23 cellular contexts compared by ENCODE assay signal in genomic region chr9:96067004-96067403, GRCh38.
A peak's percentile ranks its signal among the peaks of the same experiment; 100 is the strongest.
DNase-seq lines count a peak whose midpoint lies in the region; ATAC-seq and TF ChIP-seq lines count a peak whose summit lies in the region.
"Had no signal": no experiment of that assay in that cellular context is flagged by ENCODE, and none has a peak within 500 bp of the region (broad histone marks: within the 10 kb centered on the region; RNA-seq: fewer than 3 reads in every experiment).

No MANE protein-coding gene starts in this region.

- H3K27ac ChIP-seq in right lobe of liver = no peak overlapping the region
- peak overlapping the region in 3 of 4 donors; percentile 23 to 59 (median 41) for H3K27ac ChIP-seq in transverse colon
- H3K27ac ChIP-seq in smooth muscle cell (ENCODE audit: low read depth) = no peak overlapping the region
- no peak overlapping the region for H3K27ac ChIP-seq in caudate nucleus (ENCODE audit: low read depth, low read length)

- WGBS in right lobe of liver (ENCODE audit: insufficient coverage, low coverage, low lambda C conversion rate, missing lambda C conversion rate) = 80% methylated on average over 3 of the region's 7 CpGs
- WGBS in transverse colon (ENCODE audit: low coverage in 1 of 2), 2 donors = 73 to 90% methylated on average over 4 to 7 of the region's 7 CpGs
- 87% methylated on average over 7 of the region's 7 CpGs for WGBS in smooth muscle cell (ENCODE audit: low lambda C conversion rate)

- H3K9me3 ChIP-seq in right lobe of liver (no peaks in the 10 kb centered on the region), transverse colon (no peaks in the 10 kb centered on the region), smooth muscle cell (replicated peaks; ENCODE audit: low read depth) (no peaks in the 10 kb centered on the region)
- H3K9me3 ChIP-seq: mucosa of descending colon had no signal

- no peaks in the 10 kb centered on the region for H3K9me3 Mint-ChIP-seq in T-helper 2 cell treated with Interferon-gamma antibody and Interleukin-4, amounts not matched to agents 5 μg/mL and 100 μg/mL, for 36 hours
- H3K9me3 Mint-ChIP-seq: activated CD4-positive, alpha-beta memory T cell treated with anti-CD3 and anti-CD28 coated beads for 36 hours; activated naive CD8-positive, alpha-beta T cell treated with anti-CD3 and anti-CD28 coated beads, Interleukin-2, amount 50 U/mL, for 24 hours; neural crest cell; stimulated activated memory B cell treated with anti-CD40 and anti-IgM and Interleukin-4, amounts not matched to agents 10 μg/mL and 1 μg/mL and 100 μg/mL, for 72 hours had no signal

- TF ChIP-seq CTCF in fibroblast of mammary gland (conservative IDR thresholded peaks at IDR 0.05; ENCODE audit: control insufficient read depth, insufficient read depth, low read depth, low read length) (no peak), right lobe of liver (IDR thresholded peaks at IDR 0.05) (no peak), transverse colon (IDR thresholded peaks at IDR 0.05) (no peak), smooth muscle cell (IDR thresholded peaks at IDR 0.05; ENCODE audit: borderline replicate concordance, insufficient read depth, poor library complexity, severe bottlenecking) (no peak)

- H3K9ac ChIP-seq in smooth muscle cell (ENCODE audit: low read depth) = no peak overlapping the region

- peaks cover 6% of the 10 kb centered on the region for H3F3A ChIP-seq in smooth muscle cell (ENCODE audit: low read depth)

- H4K20me1 ChIP-seq in smooth muscle cell (ENCODE audit: low read depth) = no peaks in the 10 kb centered on the region

- H3K36me3 ChIP-seq in right lobe of liver (no peaks in the 10 kb centered on the region), transverse colon (no peaks in the 10 kb centered on the region), smooth muscle cell (ENCODE audit: low read depth) (no peaks in the 10 kb centered on the region)

- H3K4me1 ChIP-seq in right lobe of liver (peaks cover 0 to 20% (median 6%) of the 10 kb centered on the region in 4 donors), transverse colon (no peaks in the 10 kb centered on the region), smooth muscle cell (ENCODE audit: low read depth) (no peaks in the 10 kb centered on the region)

- H3K27ac Mint-ChIP-seq in T-helper 2 cell treated with Interferon-gamma antibody and Interleukin-4, amounts not matched to agents 5 μg/mL and 100 μg/mL, for 36 hours = no peak overlapping the region
- H3K27ac Mint-ChIP-seq: activated CD4-positive, alpha-beta memory T cell treated with anti-CD3 and anti-CD28 coated beads for 36 hours; activated naive CD8-positive, alpha-beta T cell treated with anti-CD3 and anti-CD28 coated beads, Interleukin-2, amount 50 U/mL, for 24 hours; B cell; stimulated activated memory B cell treated with anti-CD40 and anti-IgM and Interleukin-4, amounts not matched to agents 10 μg/mL and 1 μg/mL and 100 μg/mL, for 72 hours had no signal

- no peak overlapping the region for H2AFZ ChIP-seq in smooth muscle cell (ENCODE audit: low read depth)

- H3K27me3 ChIP-seq in right lobe of liver (no peaks in the 10 kb centered on the region), transverse colon (no peaks in the 10 kb centered on the region), smooth muscle cell (ENCODE audit: low read depth) (no peaks in the 10 kb centered on the region)

- ATAC-seq in right lobe of liver = peak; percentile 10 to 23 (median 12)
- ATAC-seq: activated naive CD8-positive, alpha-beta T cell treated with anti-CD3 and anti-CD28 coated beads, Interleukin-2, amount 50 U/mL, for 24 hours; mucosa of descending colon; stimulated activated memory B cell treated with anti-CD40 and anti-IgM and Interleukin-4, amounts not matched to agents 10 μg/mL and 1 μg/mL and 100 μg/mL, for 72 hours had no signal

- intact Hi-C loops in right lobe of liver (cut with DNase I) = no loop called here
- intact Hi-C loops in transverse colon (cut with DNase I; ENCODE audit: low total_unique reads) = no loop called here

- TF ChIP-seq POLR2A in right lobe of liver (IDR thresholded peaks at IDR 0.05) (no peak), transverse colon (IDR thresholded peaks at IDR 0.05) (no peak)

- H3K27me3 Mint-ChIP-seq in T-helper 2 cell treated with Interferon-gamma antibody and Interleukin-4, amounts not matched to agents 5 μg/mL and 100 μg/mL, for 36 hours (ENCODE audit: low read depth) = peaks cover 5% of the 10 kb centered on the region

- H3K4me2 ChIP-seq in smooth muscle cell = no peak overlapping the region

- DNase-seq in NCI-H2171 treated with DMSO at 0.1 percent for 48 hours (lab: John Stamatoyannopoulos, UW) (peak; percentile 33), NCI-H2171 (lab: John Stamatoyannopoulos, UW) (no peak), fibroblast of mammary gland (ENCODE audit: low read depth) (peak; percentile 38), right lobe of liver (no peak), transverse colon (no peak), smooth muscle cell (lab: John Stamatoyannopoulos, UW; ENCODE audit: unreplicated experiment) (no peak), caudate nucleus (lab: John Stamatoyannopoulos, UW) (no peak)
- DNase-seq in T-helper 2 cell treated with Interferon-gamma antibody and Interleukin-4, amounts not matched to agents 5 μg/mL and 100 μg/mL, for 36 hours (ENCODE audit: low spot score) = no peak
- DNase-seq: 8988T; activated CD4-positive, alpha-beta memory T cell treated with anti-CD3 and anti-CD28 coated beads for 36 hours; activated CD4-positive, CD25-positive, alpha-beta regulatory T cell; activated naive CD8-positive, alpha-beta T cell treated with anti-CD3 and anti-CD28 coated beads, Interleukin-2, amount 50 U/mL, for 24 hours; DMS79 treated with DMSO at 0.1 percent for 48 hours; erythroblast; KBM-7; mucosa of descending colon; NCI-H1436; NCI-H524 treated with DMSO at 0.1 percent for 48 hours; T1000 had no signal

- H3K36me3 Mint-ChIP-seq in T-helper 2 cell treated with Interferon-gamma antibody and Interleukin-4, amounts not matched to agents 5 μg/mL and 100 μg/mL, for 36 hours (ENCODE audit: low read depth) = no peaks in the 10 kb centered on the region
- H3K36me3 Mint-ChIP-seq: activated CD4-positive, alpha-beta memory T cell treated with anti-CD3 and anti-CD28 coated beads for 36 hours; stimulated activated memory B cell treated with anti-CD40 and anti-IgM and Interleukin-4, amounts not matched to agents 10 μg/mL and 1 μg/mL and 100 μg/mL, for 72 hours had no signal

- H3K4me3 Mint-ChIP-seq in T-helper 2 cell treated with Interferon-gamma antibody and Interleukin-4, amounts not matched to agents 5 μg/mL and 100 μg/mL, for 36 hours = no peak overlapping the region
- H3K4me3 Mint-ChIP-seq: activated CD4-positive, alpha-beta memory T cell treated with anti-CD3 and anti-CD28 coated beads for 36 hours; activated naive CD8-positive, alpha-beta T cell treated with anti-CD3 and anti-CD28 coated beads, Interleukin-2, amount 50 U/mL, for 24 hours; B cell; neural crest cell; stimulated activated memory B cell treated with anti-CD40 and anti-IgM and Interleukin-4, amounts not matched to agents 10 μg/mL and 1 μg/mL and 100 μg/mL, for 72 hours had no signal

- H3K4me3 ChIP-seq in fibroblast of mammary gland (ENCODE audit: control insufficient read depth, low read depth, low read length) = no peak overlapping the region
- no peak overlapping the region for H3K4me3 ChIP-seq in right lobe of liver
- no peak overlapping the region for H3K4me3 ChIP-seq in transverse colon
- H3K4me3 ChIP-seq in smooth muscle cell = no peak overlapping the region
- H3K4me3 ChIP-seq: mucosa of descending colon, skin epidermis had no signal

- H3K79me2 ChIP-seq in smooth muscle cell (ENCODE audit: low read depth) = no peaks in the 10 kb centered on the region

- no peak for TF ChIP-seq EP300 in transverse colon (IDR thresholded peaks at IDR 0.05; ENCODE audit: low read depth)

- peaks cover 4% of the 10 kb centered on the region for H3K4me1 Mint-ChIP-seq in T-helper 2 cell treated with Interferon-gamma antibody and Interleukin-4, amounts not matched to agents 5 μg/mL and 100 μg/mL, for 36 hours (ENCODE audit: low read depth)
- H3K4me1 Mint-ChIP-seq: activated naive CD8-positive, alpha-beta T cell treated with anti-CD3 and anti-CD28 coated beads, Interleukin-2, amount 50 U/mL, for 24 hours; B cell; stimulated activated memory B cell treated with anti-CD40 and anti-IgM and Interleukin-4, amounts not matched to agents 10 μg/mL and 1 μg/mL and 100 μg/mL, for 72 hours had no signal

- in situ Hi-C loops in transverse colon (cut with MboI; ENCODE audit: low pct_ligation_motif_present in 1 of 4, low pct_unique_long_range_greater_than_20kb in 1 of 4, low sequenced_read_pairs in 3 of 4) = loop anchor here in 1 of 4 donors (25.0 kb wide), 1 partner anchor 145 kb away; no protein-coding TSS in a partner anchor

Comparison
In these comparisons a context has a peak if more than half of its experiments do, and no peak if none do; other contexts are left out.
1. DNase-seq: peak in NCI-H2171 treated with DMSO at 0.1 percent for 48 hours (single experiment) and fibroblast of mammary gland (single experiment); none in NCI-H2171 (single experiment), right lobe of liver (0 of 3), transverse colon (single experiment), smooth muscle cell (single experiment), T-helper 2 cell treated with Interferon-gamma antibody and Interleukin-4, amounts not matched to agents 5 μg/mL and 100 μg/mL, for 36 hours (single experiment) and caudate nucleus (0 of 61).
2. H3K27ac ChIP-seq: peak in transverse colon (3 of 4); none in right lobe of liver (0 of 3), smooth muscle cell (single experiment) and caudate nucleus (single experiment).